ENCODE assay signal across 24 cellular contexts in the genomic region with DNA sequence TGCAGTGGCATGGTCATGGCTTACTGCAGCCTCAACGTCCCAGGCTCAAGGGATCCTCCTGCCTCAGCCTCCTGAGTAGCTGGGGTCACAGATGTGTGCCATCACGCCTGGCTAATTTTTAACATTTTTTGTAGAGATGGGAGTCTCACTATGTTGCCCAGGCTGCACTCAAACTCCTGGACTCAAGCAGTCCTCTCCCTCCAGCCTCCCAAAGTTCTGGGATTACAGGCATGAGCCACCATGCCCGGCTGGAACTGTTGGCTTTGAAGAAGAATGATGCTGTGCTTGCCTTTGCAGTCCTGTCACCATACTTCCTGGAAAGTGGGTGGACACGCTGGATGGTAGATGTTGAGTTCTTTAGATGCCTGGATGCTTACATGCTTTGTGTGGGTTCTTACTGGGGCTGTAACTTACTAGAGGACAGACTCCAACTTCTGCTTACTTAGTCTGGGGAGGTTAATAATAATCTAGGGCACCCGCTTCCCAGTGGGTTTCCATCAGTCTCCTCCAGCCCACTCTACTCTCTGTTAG. TPM values are rescaled to one million over a fixed set of nuclear protein-coding genes. Genes with fewer than 3 reads are reported as not detected.
A peak's percentile ranks its signal among the peaks of the same experiment; 100 is the strongest.
DNase-seq lines count a peak whose midpoint lies in the region; ATAC-seq and TF ChIP-seq lines count a peak whose summit lies in the region.
"Had no signal": no experiment of that assay in that cellular context is flagged by ENCODE, and none has a peak within 500 bp of the region (broad histone marks: within the 10 kb centered on the region; RNA-seq: fewer than 3 reads in every experiment).

No MANE protein-coding gene starts in this region.

- no peak overlapping the region for H2AFZ ChIP-seq in trophoblast cell (ENCODE audit: insufficient read depth, low read length, poor library complexity)
- H2AFZ ChIP-seq: parathyroid adenoma had no signal

- H3K4me1 Mint-ChIP-seq in HFFc6 (ENCODE audit: low read depth): peaks cover 92% of the 10 kb centered on the region
- peaks cover 24% of the 10 kb centered on the region for H3K4me1 Mint-ChIP-seq in T-helper 2 cell treated with Interferon-gamma antibody and Interleukin-4, amounts not matched to agents 5 μg/mL and 100 μg/mL, for 36 hours (ENCODE audit: low read depth)

- no CpG with 5 or more reads among the region's 5 CpGs for WGBS in trophoblast cell (ENCODE audit: extremely low coverage, insufficient coverage, insufficient read length)

- no peaks in the 10 kb centered on the region for H3K27me3 ChIP-seq in colonic mucosa
- H3K27me3 ChIP-seq in trophoblast cell (ENCODE audit: insufficient read depth, low read length): no peaks in the 10 kb centered on the region
- H3K27me3 ChIP-seq: body of pancreas, upper lobe of left lung had no signal

- TF ChIP-seq CTCF in HFFc6 (IDR thresholded peaks at IDR 0.05) (no peak), colonic mucosa (IDR thresholded peaks at IDR 0.05) (no peak)

- H3K79me2 ChIP-seq in trophoblast cell (ENCODE audit: control insufficient read depth, insufficient read depth, low read length, poor library complexity): peaks cover 22% of the 10 kb centered on the region

- H3K14ac ChIP-seq in trophoblast cell (ENCODE audit: low read length): no peak overlapping the region

- DNase-seq in AG08395 (ENCODE audit: low spot score) (peak; percentile 19), HFFc6 (peak; percentile 11), colonic mucosa (no peak), trophoblast cell (peak in 1 of 2 donors; percentile 53), NCI-H2107 treated with DMSO at 0.1 percent for 48 hours (lab: John Stamatoyannopoulos, UW; ENCODE audit: unreplicated experiment) (no peak), ACHN (no peak)
- no peak for DNase-seq in T-helper 2 cell treated with Interferon-gamma antibody and Interleukin-4, amounts not matched to agents 5 μg/mL and 100 μg/mL, for 36 hours (ENCODE audit: low spot score)
- DNase-seq: activated CD8-positive, alpha-beta T cell treated with anti-CD3 and anti-CD28 coated beads, Interleukin-2, amount 10 ng/mL, durations not matched to agents 7 days and 5 days; activated gamma-delta T cell; activated T-cell treated with anti-CD3 and anti-CD28 coated beads for 4 hours; body of pancreas; effector CD8-positive, alpha-beta T cell; hippocampal formation; immature natural killer cell; NCI-H1105; NCI-H2029; NCI-H82; SHP77; upper lobe of left lung had no signal

- no peak overlapping the region for H3K4me2 ChIP-seq in trophoblast cell (ENCODE audit: low read length)

- intact Hi-C loops in colonic mucosa (cut with DNase I): no loop called here

- in situ Hi-C loops in ACHN (cut with HindIII; ENCODE audit: low pct_ligation_motif_present, low pct_unique_long_range_greater_than_20kb, low sequenced_read_pairs): no loop called here

- no peak overlapping the region for H2AK5ac ChIP-seq in trophoblast cell (ENCODE audit: low read length)

- no peak for ATAC-seq in GM19023 (IDR thresholded peaks at IDR 0.05; ENCODE audit: unreplicated experiment)
- ATAC-seq: activated CD4-positive, CD25-positive, alpha-beta regulatory T cell treated with anti-CD3 and anti-CD28 coated beads, Interleukin-2, amount 50 U/mL, for 24 hours; activated CD8-positive, alpha-beta T cell treated with anti-CD3 and anti-CD28 coated beads, Interleukin-2, amount 10 ng/mL, durations not matched to agents 7 days and 5 days; body of pancreas had no signal

- no peaks in the 10 kb centered on the region for H3K79me1 ChIP-seq in trophoblast cell (ENCODE audit: low read length)

- H3K9ac ChIP-seq in colonic mucosa (ENCODE audit: low read depth in 2 of 2, low read length in 2 of 2) (no peak overlapping the region), trophoblast cell (ENCODE audit: low read length) (no peak overlapping the region)
- H3K9ac ChIP-seq: parathyroid adenoma had no signal

- H3K36me3 ChIP-seq in colonic mucosa (no peaks in the 10 kb centered on the region), trophoblast cell (ENCODE audit: control insufficient read depth in 1 of 2, insufficient read depth in 2 of 2, low read length in 2 of 2) (no peaks in the 10 kb centered on the region)
- H3K36me3 ChIP-seq: upper lobe of left lung had no signal

- peaks cover 7% of the 10 kb centered on the region for H3K36me3 Mint-ChIP-seq in HFFc6 (ENCODE audit: low read depth)
- no peaks in the 10 kb centered on the region for H3K36me3 Mint-ChIP-seq in T-helper 2 cell treated with Interferon-gamma antibody and Interleukin-4, amounts not matched to agents 5 μg/mL and 100 μg/mL, for 36 hours (ENCODE audit: low read depth)
- H3K36me3 Mint-ChIP-seq: CD14-positive monocyte, immature natural killer cell had no signal

- H3K4me1 ChIP-seq in colonic mucosa: peaks cover 4% of the 10 kb centered on the region
- H3K4me1 ChIP-seq in trophoblast cell (ENCODE audit: control insufficient read depth in 1 of 2, insufficient read depth in 2 of 2, low read length in 2 of 2): peaks cover 12 to 30% of the 10 kb centered on the region in 2 experiments
- H3K4me1 ChIP-seq: parathyroid adenoma had no signal

- H3K27me3 Mint-ChIP-seq in HFFc6 (ENCODE audit: insufficient read depth): no peaks in the 10 kb centered on the region
- no peaks in the 10 kb centered on the region for H3K27me3 Mint-ChIP-seq in T-helper 2 cell treated with Interferon-gamma antibody and Interleukin-4, amounts not matched to agents 5 μg/mL and 100 μg/mL, for 36 hours (ENCODE audit: low read depth)

- H3K27ac ChIP-seq in colonic mucosa: peak overlapping the region; percentile 7
- no peak overlapping the region for H3K27ac ChIP-seq in trophoblast cell (ENCODE audit: low read depth, low read length)
- H3K27ac ChIP-seq: parathyroid adenoma, upper lobe of left lung had no signal

- no peak overlapping the region for H4K8ac ChIP-seq in trophoblast cell (ENCODE audit: low read depth, low read length)

- H2BK120ac ChIP-seq in trophoblast cell (ENCODE audit: insufficient read depth, low read length, poor library complexity): no peak overlapping the region

- no peak overlapping the region for H2BK5ac ChIP-seq in trophoblast cell (ENCODE audit: low read depth, low read length, poor library complexity)

- H3K4me3 ChIP-seq in colonic mucosa (no peak overlapping the region), trophoblast cell (ENCODE audit: low read depth, low read length) (no peak overlapping the region)
- H3K4me3 ChIP-seq: body of pancreas, upper lobe of left lung had no signal

- H3K27ac Mint-ChIP-seq in HFFc6: peak overlapping the region; percentile 89
- no peak overlapping the region for H3K27ac Mint-ChIP-seq in T-helper 2 cell treated with Interferon-gamma antibody and Interleukin-4, amounts not matched to agents 5 μg/mL and 100 μg/mL, for 36 hours
- H3K27ac Mint-ChIP-seq: activated CD8-positive, alpha-beta T cell treated with anti-CD3 and anti-CD28 coated beads, Interleukin-2, amount 10 ng/mL, durations not matched to agents 7 days and 5 days had no signal

- no peak overlapping the region for H4K91ac ChIP-seq in trophoblast cell (ENCODE audit: low read depth, low read length)

- H3K18ac ChIP-seq in trophoblast cell (ENCODE audit: low read length): no peak overlapping the region

- H3K9me3 Mint-ChIP-seq in HFFc6: no peaks in the 10 kb centered on the region
- no peaks in the 10 kb centered on the region for H3K9me3 Mint-ChIP-seq in T-helper 2 cell treated with Interferon-gamma antibody and Interleukin-4, amounts not matched to agents 5 μg/mL and 100 μg/mL, for 36 hours
- H3K9me3 Mint-ChIP-seq: immature natural killer cell, nephron had no signal

- no peak overlapping the region for H2BK12ac ChIP-seq in trophoblast cell (ENCODE audit: low read length)

- H3K4ac ChIP-seq in trophoblast cell (ENCODE audit: low read depth, low read length): peak overlapping the region; percentile 80

- H3K9me3 ChIP-seq in colonic mucosa: no peaks in the 10 kb centered on the region
- H3K9me3 ChIP-seq in trophoblast cell (ENCODE audit: insufficient read depth, low read depth, low read length): no peaks in the 10 kb centered on the region
- H3K9me3 ChIP-seq: body of pancreas, upper lobe of left lung had no signal

- H3K4me3 Mint-ChIP-seq in HFFc6: peak overlapping the region; percentile 74
- no peak overlapping the region for H3K4me3 Mint-ChIP-seq in T-helper 2 cell treated with Interferon-gamma antibody and Interleukin-4, amounts not matched to agents 5 μg/mL and 100 μg/mL, for 36 hours
- H3K4me3 Mint-ChIP-seq: activated CD8-positive, alpha-beta T cell treated with anti-CD3 and anti-CD28 coated beads, Interleukin-2, amount 10 ng/mL, durations not matched to agents 7 days and 5 days; immature natural killer cell; nephron had no signal

- H3K23ac ChIP-seq in trophoblast cell (ENCODE audit: low read length): no peak overlapping the region

- no peak overlapping the region for H4K12ac ChIP-seq in trophoblast cell (ENCODE audit: low read depth, low read length)

RNA-seq across cellular contexts. Expression of gene IGF1R, which starts 36.7 kb away (rescaled TPM):
- 10 to 100 TPM; 46.7 to 61.9 (median 50.1) TPM for total RNA-seq in HFFc6 (2021; fragmentation: NEBNext Ultra II Directional; extraction: Animal tissue kit (Norgen Biotek cat#: 25700))
- 10 to 100 TPM; 35.0 to 37.0 TPM for total RNA-seq in colonic mucosa
- polyA plus RNA-seq in trophoblast cell (2013): 121 and 126 TPM in 2 replicates

Comparison
In these comparisons a context has a peak if more than half of its experiments do, and no peak if none do; other contexts are left out.
1. DNase-seq: peak in AG08395 (single experiment) and HFFc6 (single experiment); none in colonic mucosa (single experiment), T-helper 2 cell treated with Interferon-gamma antibody and Interleukin-4, amounts not matched to agents 5 μg/mL and 100 μg/mL, for 36 hours (single experiment), NCI-H2107 treated with DMSO at 0.1 percent for 48 hours (single experiment) and ACHN (single experiment).